ENCODE assay signal across 22 cellular contexts in genomic region chr1:230398856-230399255, GRCh38. TPM values are rescaled to one million over a fixed set of nuclear protein-coding genes. Genes with fewer than 3 reads are reported as not detected.
DNase-seq lines count a peak whose midpoint lies in the region; TF ChIP-seq lines count a peak whose summit lies in the region.
"Had no signal": no experiment of that assay in that cellular context is flagged by ENCODE, and none has a peak within 500 bp of the region (broad histone marks: within the 10 kb centered on the region; RNA-seq: fewer than 3 reads in every experiment).

No MANE protein-coding gene starts in this region.

- H3K36me3 ChIP-seq in osteoblast (ENCODE audit: insufficient read depth, low read length): no peaks in the 10 kb centered on the region
- H3K36me3 ChIP-seq: BLaER1 had no signal

- peaks cover 14% of the 10 kb centered on the region for H3K27me3 Mint-ChIP-seq in glutamatergic neuron (ENCODE audit: unreplicated experiment)
- H3K27me3 Mint-ChIP-seq: CD4-positive, CD25-positive, alpha-beta regulatory T cell had no signal

- no peak overlapping the region for H3K4me3 Mint-ChIP-seq in glutamatergic neuron (ENCODE audit: unreplicated experiment)
- H3K4me3 Mint-ChIP-seq: CD14-positive monocyte; CD4-positive, alpha-beta memory T cell; CD4-positive, CD25-positive, alpha-beta regulatory T cell; CD8-positive, alpha-beta memory T cell had no signal

- H3K27ac Mint-ChIP-seq in glutamatergic neuron (ENCODE audit: unreplicated experiment): peak overlapping the region; percentile 62
- H3K27ac Mint-ChIP-seq: CD14-positive monocyte; CD4-positive, alpha-beta memory T cell; CD4-positive, CD25-positive, alpha-beta regulatory T cell; CD8-positive, alpha-beta memory T cell had no signal

- H3K9me3 Mint-ChIP-seq in glutamatergic neuron (ENCODE audit: unreplicated experiment): peaks cover 15% of the 10 kb centered on the region

- no peaks in the 10 kb centered on the region for H3K4me1 ChIP-seq in osteoblast (ENCODE audit: insufficient read depth, low read length)
- H3K4me1 ChIP-seq: A549, BE2C had no signal

- no peaks in the 10 kb centered on the region for H3K27me3 ChIP-seq in osteoblast (ENCODE audit: insufficient read depth, low read length)
- H3K27me3 ChIP-seq: BE2C, BLaER1 had no signal

- H3K79me2 ChIP-seq in osteoblast (ENCODE audit: insufficient read depth, low read length): no peaks in the 10 kb centered on the region

- TF ChIP-seq CTCF in glutamatergic neuron (IDR thresholded peaks at IDR 0.05; ENCODE audit: partially characterized antibody, unreplicated experiment) (no peak), osteoblast (IDR thresholded peaks at IDR 0.05; ENCODE audit: extremely low read depth, low read depth, low read length) (no peak)

- peaks cover 12% of the 10 kb centered on the region for H3K36me3 Mint-ChIP-seq in glutamatergic neuron (ENCODE audit: unreplicated experiment)
- H3K36me3 Mint-ChIP-seq: CD14-positive monocyte; CD4-positive, alpha-beta memory T cell; CD4-positive, CD25-positive, alpha-beta regulatory T cell; CD8-positive, alpha-beta memory T cell had no signal

- no peaks in the 10 kb centered on the region for H4K20me1 ChIP-seq in osteoblast (ENCODE audit: insufficient read depth, low read length)
- H4K20me1 ChIP-seq: BLaER1 had no signal

- H3K4me2 ChIP-seq in osteoblast (ENCODE audit: insufficient read depth, low read length): no peak overlapping the region
- H3K4me2 ChIP-seq: A549, BLaER1 had no signal

- H3K4me1 Mint-ChIP-seq in glutamatergic neuron (ENCODE audit: low read depth, unreplicated experiment): peaks cover 51% of the 10 kb centered on the region
- H3K4me1 Mint-ChIP-seq: CD14-positive monocyte; CD4-positive, alpha-beta memory T cell; CD4-positive, CD25-positive, alpha-beta regulatory T cell; CD8-positive, alpha-beta memory T cell had no signal

- in situ Hi-C loops in G401 (cut with HindIII; ENCODE audit: low sequenced_read_pairs): no loop called here

- H3K27ac ChIP-seq in osteoblast (ENCODE audit: low read depth, low read length): no peak overlapping the region
- H3K27ac ChIP-seq: 22Rv1, A549, BLaER1 had no signal

- DNase-seq in G401 (ENCODE audit: low spot score): peak; percentile 35
- no peak for DNase-seq in glutamatergic neuron
- peak; percentile 37 for DNase-seq in osteoblast (ENCODE audit: insufficient read length, low spot score, missing footprints)
- no peak for DNase-seq in GDM1 (lab: John Stamatoyannopoulos, UW)
- no peak for DNase-seq in HT-29 (ENCODE audit: low spot score)
- DNase-seq: BE2C; C1 segment of cervical spinal cord; CD4-positive, alpha-beta memory T cell; CD4-positive, CD25-positive, alpha-beta regulatory T cell; CD8-positive, alpha-beta memory T cell; COR-L47; DMS 273 treated with DMSO at 0.1 percent for 48 hours; DMS153; DMS53; DMS79; DND-41; EL had no signal

- H3K9me3 ChIP-seq in osteoblast (ENCODE audit: low read depth, low read length): no peaks in the 10 kb centered on the region
- H3K9me3 ChIP-seq: A549, BE2C, BLaER1 had no signal

- H2AFZ ChIP-seq in osteoblast (ENCODE audit: low read length): no peak overlapping the region

- H3K4me3 ChIP-seq in osteoblast (ENCODE audit: insufficient read depth, low read length): no peak overlapping the region
- H3K4me3 ChIP-seq: A549, BLaER1, GM12878 had no signal

RNA-seq across cellular contexts. Expression of gene PGBD5, which starts 27.3 kb away (rescaled TPM):
- 1.5 and 3.6 TPM in 2 replicates for total RNA-seq in G401 (2014; rRNA removed; shearing (Covaris generic))
- 72.4 TPM for total RNA-seq in glutamatergic neuron (ENCODE audit: unreplicated experiment)
- under 0.01 and 0.29 TPM in 2 replicates for total RNA-seq in osteoblast
- not detected in 2 replicates for total RNA-seq in HT-29 (2014; rRNA removed; shearing (Covaris generic))
- total RNA-seq: CD4-positive, alpha-beta memory T cell; CD4-positive, CD25-positive, alpha-beta regulatory T cell; CD8-positive, alpha-beta memory T cell had no signal

Comparison
In these comparisons a context has a peak if more than half of its experiments do, and no peak if none do; other contexts are left out.
1. DNase-seq: peak in G401 (single experiment) and osteoblast (single experiment); none in glutamatergic neuron (single experiment), GDM1 (single experiment) and HT-29 (single experiment).
2. RNA of gene PGBD5, which starts 27.3 kb away (total RNA-seq): 72.4 TPM in glutamatergic neuron (single experiment); 1.5 to 3.6 TPM in G401, under 0.01 to 0.29 TPM in osteoblast and not detected in HT-29; every median in the first group is over 10 times any median in the second.